ENCODE assay signal across 25 cellular contexts in genomic region chr12:61554268-61555008, GRCh38.
"Had no signal": no experiment of that assay in that cellular context is flagged by ENCODE, and none has a peak within 500 bp of the region (broad histone marks: within the 10 kb centered on the region; RNA-seq: fewer than 3 reads in every experiment).

No MANE protein-coding gene starts in this region.

- H3K27me3 ChIP-seq: esophagus squamous epithelium, neural progenitor cell, ovary, suprapubic skin, thyroid gland had no signal

- H3K4me1 Mint-ChIP-seq: memory B cell; neural progenitor cell; stimulated activated effector memory CD8-positive, alpha-beta T cell treated with anti-CD3 and anti-CD28 coated beads, Interleukin-12 subunit alpha, Interleukin-12 subunit beta, amount 100 ng/mL, for 72 hours had no signal

- H3K27ac ChIP-seq: coronary artery, esophagus squamous epithelium, neural progenitor cell, ovary, suprapubic skin, thyroid gland had no signal

- ATAC-seq: left lobe of liver; natural killer cell treated with Interleukin-12 subunit alpha and Interleukin-12 subunit beta and Interleukin-15 and Interleukin-18, amount 100 ng/mL, for 72 hours; right cardiac atrium; stimulated activated effector memory CD8-positive, alpha-beta T cell treated with anti-CD3 and anti-CD28 coated beads, Interleukin-12 subunit alpha, Interleukin-12 subunit beta, amount 100 ng/mL, for 72 hours; stimulated activated naive CD8-positive, alpha-beta T cell treated with anti-CD3 and anti-CD28 coated beads, Interleukin-15, Interleukin-2, amounts not matched to agents 100 U/mL and 50 U/mL, for 24 hours had no signal

- H3K9me3 Mint-ChIP-seq: neural progenitor cell, type B pancreatic cell had no signal

- H2AFZ ChIP-seq: neural progenitor cell had no signal

- H3K36me3 ChIP-seq: esophagus squamous epithelium, neural progenitor cell, ovary, suprapubic skin, thyroid gland had no signal

- H3K4me2 ChIP-seq: neural progenitor cell had no signal

- H3K9ac ChIP-seq: neural progenitor cell had no signal

- H3K4me3 ChIP-seq: coronary artery, esophagus squamous epithelium, neural progenitor cell, ovary, suprapubic skin, thyroid gland had no signal

- H3K27me3 Mint-ChIP-seq: memory B cell; natural killer cell treated with Interleukin-12 subunit alpha and Interleukin-12 subunit beta and Interleukin-15 and Interleukin-18, amount 100 ng/mL, for 72 hours; progenitor cell of endocrine pancreas; type B pancreatic cell had no signal

- H3K9me3 ChIP-seq: esophagus squamous epithelium, ovary, suprapubic skin, thyroid gland had no signal

- H3K4me1 ChIP-seq: esophagus squamous epithelium, neural progenitor cell, suprapubic skin, thyroid gland had no signal

- H3K36me3 Mint-ChIP-seq: memory B cell; neural progenitor cell; stimulated activated effector memory CD8-positive, alpha-beta T cell treated with anti-CD3 and anti-CD28 coated beads, Interleukin-12 subunit alpha, Interleukin-12 subunit beta, amount 100 ng/mL, for 72 hours; type B pancreatic cell had no signal

- DNase-seq: effector CD4-positive, alpha-beta T cell; esophagus squamous epithelium; foreskin fibroblast; head of caudate nucleus; hippocampal formation; kidney glomerular epithelial cell; midbrain; nucleus accumbens; ovary; right cardiac atrium; small intestine; stimulated activated CD4-positive, alpha-beta T cell treated with anti-CD3 and anti-CD28 coated beads, Interleukin-4, amount 100 ng/mL, for 1 hour; stimulated activated CD8-positive, alpha-beta memory T cell treated with anti-CD3 and anti-CD28 coated beads, Interleukin-4, amount 100 ng/mL, for 48 hours; stimulated activated naive CD8-positive, alpha-beta T cell treated with anti-CD3 and anti-CD28 coated beads, Interleukin-15, Interleukin-2, amounts not matched to agents 100 U/mL and 50 U/mL, for 24 hours; thyroid gland had no signal

- FAIRE-seq: small intestine, urothelium cell line had no signal

- H3K27ac Mint-ChIP-seq: memory B cell; natural killer cell treated with Interleukin-12 subunit alpha and Interleukin-12 subunit beta and Interleukin-15 and Interleukin-18, amount 100 ng/mL, for 72 hours; neural progenitor cell; progenitor cell of endocrine pancreas; stimulated activated effector memory CD8-positive, alpha-beta T cell treated with anti-CD3 and anti-CD28 coated beads, Interleukin-12 subunit alpha, Interleukin-12 subunit beta, amount 100 ng/mL, for 72 hours; type B pancreatic cell had no signal

- H3K4me3 Mint-ChIP-seq: memory B cell; natural killer cell treated with Interleukin-12 subunit alpha and Interleukin-12 subunit beta and Interleukin-15 and Interleukin-18, amount 100 ng/mL, for 72 hours; neural progenitor cell; stimulated activated effector memory CD8-positive, alpha-beta T cell treated with anti-CD3 and anti-CD28 coated beads, Interleukin-12 subunit alpha, Interleukin-12 subunit beta, amount 100 ng/mL, for 72 hours; type B pancreatic cell had no signal
